ENCODE assay signal across 32 cellular contexts in the genomic region with DNA sequence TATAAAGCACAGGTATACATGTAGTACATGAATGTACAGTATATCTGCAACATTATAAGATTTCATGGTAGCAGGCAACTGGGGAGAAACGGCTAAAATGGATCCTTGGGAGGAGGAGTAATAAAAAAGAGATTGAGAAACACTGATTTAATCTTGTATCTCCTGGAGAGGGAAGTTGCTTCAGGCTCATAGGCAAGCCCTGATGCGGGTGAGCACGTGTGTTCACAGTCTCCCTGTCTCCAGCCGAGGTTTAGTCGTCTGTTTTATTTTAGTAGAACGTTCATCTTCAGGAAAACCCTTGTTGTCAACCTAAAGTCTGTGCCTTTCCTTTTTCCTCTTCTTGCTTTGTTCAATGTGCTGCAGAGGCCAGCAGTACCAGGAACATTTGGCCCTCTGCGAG. TPM values are rescaled to one million over a fixed set of nuclear protein-coding genes. Genes with fewer than 3 reads are reported as not detected.
"Had no signal": no experiment of that assay in that cellular context is flagged by ENCODE, and none has a peak within 500 bp of the region (broad histone marks: within the 10 kb centered on the region; RNA-seq: fewer than 3 reads in every experiment).

No MANE protein-coding gene starts in this region.

- H3K4me3 Mint-ChIP-seq: dendritic cell treated with granulocyte-macrophage colony-stimulating factor and Interleukin-4, amounts not matched to agents 40 ng/mL and 50 ng/mL, for 4 days; effector memory CD8-positive, alpha-beta T cell; endodermal cell had no signal

- H3K27me3 Mint-ChIP-seq: dendritic cell treated with granulocyte-macrophage colony-stimulating factor and Interleukin-4, amounts not matched to agents 40 ng/mL and 50 ng/mL, for 4 days had no signal

- H3K27ac ChIP-seq: colonic mucosa, esophagus muscularis mucosa, foreskin keratinocyte, heart right ventricle, left ventricle myocardium inferior, lower lobe of right lung had no signal

- H3K36me3 ChIP-seq: colonic mucosa had no signal

- H3K4me1 ChIP-seq: colonic mucosa, foreskin keratinocyte, heart right ventricle, left ventricle myocardium inferior, lower lobe of right lung had no signal

- H3K9me3 Mint-ChIP-seq: dendritic cell treated with granulocyte-macrophage colony-stimulating factor and Interleukin-4, amounts not matched to agents 40 ng/mL and 50 ng/mL, for 4 days; effector memory CD8-positive, alpha-beta T cell; endodermal cell had no signal

- H3K4me1 Mint-ChIP-seq: endodermal cell had no signal

- ATAC-seq: effector memory CD8-positive, alpha-beta T cell; foreskin keratinocyte; heart right ventricle; left colon; left lobe of liver; lower lobe of right lung had no signal

- H3K9me3 ChIP-seq: colonic mucosa, esophagus muscularis mucosa, heart right ventricle, left ventricle myocardium inferior, lower lobe of right lung had no signal

- DNase-seq: cerebellar nuclear complex; colonic mucosa; cortex of kidney; effector CD8-positive, alpha-beta T cell; effector memory CD8-positive, alpha-beta T cell; endodermal cell; foreskin keratinocyte; glutamatergic neuron; head of caudate nucleus; heart right ventricle; hippocampal formation; kidney; kidney glomerular epithelial cell; left colon; left ventricle myocardium inferior; lower lobe of right lung; mesenchymal stem cell; midbrain had no signal

- H3K27me3 ChIP-seq: colonic mucosa, esophagus muscularis mucosa, heart right ventricle had no signal

- FAIRE-seq: endometrium, frontal cortex, islet of Langerhans, kidney had no signal

- H3K4me3 ChIP-seq: colonic mucosa, esophagus muscularis mucosa, heart right ventricle, left ventricle myocardium inferior, lower lobe of right lung had no signal

- H3K27ac Mint-ChIP-seq: dendritic cell treated with granulocyte-macrophage colony-stimulating factor and Interleukin-4, amounts not matched to agents 40 ng/mL and 50 ng/mL, for 4 days had no signal

RNA-seq across cellular contexts. Expression of gene SLC25A18, which starts 21.8 kb away (rescaled TPM):
- total RNA-seq: chondrocyte, colonic mucosa, dermis microvascular lymphatic vessel endothelial cell, endothelial cell of umbilical vein, epithelial cell of proximal tubule, fibroblast of lung, foreskin keratinocyte, glomerular endothelial cell, left colon, lung microvascular endothelial cell, mononuclear cell had no signal
- polyA plus RNA-seq: endothelial cell of umbilical vein, foreskin keratinocyte had no signal
